ENCODE assay signal across 23 cellular contexts in the genomic region with DNA sequence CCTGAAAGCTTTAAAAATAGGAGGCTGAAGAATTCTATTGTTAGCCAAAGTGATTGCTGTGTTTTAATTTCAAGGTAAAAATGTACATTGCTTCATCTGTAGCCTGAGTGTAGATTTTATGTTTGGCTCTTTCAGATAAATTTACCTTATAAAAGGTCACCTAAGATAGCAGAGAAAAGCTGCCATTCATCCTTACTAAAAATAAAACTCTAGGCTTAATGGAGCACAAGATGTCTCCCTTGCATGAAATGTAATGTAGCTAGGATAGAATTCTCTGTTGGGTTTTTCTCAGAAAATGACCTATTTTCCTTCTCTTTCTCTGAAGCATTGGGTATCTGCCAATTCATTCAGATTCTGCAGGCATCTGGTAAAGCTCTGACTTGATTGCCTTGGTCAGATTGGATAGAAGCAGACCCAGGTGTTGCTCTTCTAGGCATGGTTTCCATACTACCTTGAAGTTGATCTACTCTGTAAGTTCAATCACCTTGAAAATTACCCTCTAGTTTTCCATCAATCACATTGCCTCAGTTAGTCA.
"Had no signal": no experiment of that assay in that cellular context is flagged by ENCODE, and none has a peak within 500 bp of the region (broad histone marks: within the 10 kb centered on the region; RNA-seq: fewer than 3 reads in every experiment).

No MANE protein-coding gene starts in this region.

- ATAC-seq: activated CD8-positive, alpha-beta T cell treated with anti-CD3 and anti-CD28 coated beads, Interleukin-2, amount 10 ng/mL, durations not matched to agents 7 days and 5 days; WTC11 had no signal

- H3K36me3 ChIP-seq: brain microvascular endothelial cell, cardiac muscle cell, SJCRH30 had no signal

- H3K4me3 ChIP-seq: cardiac muscle cell, PC-9, SJCRH30 had no signal

- FAIRE-seq: astrocyte had no signal

- DNase-seq: activated CD4-positive, alpha-beta T cell treated with anti-CD3 and anti-CD28 coated beads for 48 hours; activated CD4-positive, alpha-beta T cell treated with anti-CD3 and anti-CD28 coated beads, Interleukin-2, amount 50 U/mL, for 4 hours; activated CD4-positive, CD25-positive, alpha-beta regulatory T cell treated with anti-CD3 and anti-CD28 coated beads, Interleukin-2, amount 50 U/mL, for 72 hours; activated CD8-positive, alpha-beta memory T cell treated with anti-CD3 and anti-CD28 coated beads, Interleukin-2, amount 50 U/mL, for 48 hours; activated CD8-positive, alpha-beta T cell treated with anti-CD3 and anti-CD28 coated beads, Interleukin-2, amount 10 ng/mL, durations not matched to agents 7 days and 5 days; activated naive CD4-positive, alpha-beta T cell treated with anti-CD3 and anti-CD28 coated beads for 36 hours; activated T-cell treated with anti-CD3 and anti-CD28 coated beads, Interleukin-2, amount 50 U/mL, for 1 hour; amygdala; brain microvascular endothelial cell; IMR-90; Kasumi-1; KBM-7; NCI-H1105 treated with DMSO at 0.1 percent for 48 hours; NCI-H146; NCI-H187 treated with DMSO at 0.1 percent for 48 hours; NCI-H2081 treated with DMSO at 0.1 percent for 48 hours; NCI-H446; NCI-H524; PC-9; SJCRH30 had no signal

- H3K4me1 ChIP-seq: SJCRH30 had no signal

- H3K9me3 ChIP-seq: SJCRH30 had no signal

- H3K27ac ChIP-seq: brain microvascular endothelial cell, cardiac muscle cell, PC-9, SJCRH30 had no signal

- H3K27me3 ChIP-seq: brain microvascular endothelial cell, cardiac muscle cell, SJCRH30 had no signal
